Comparison of ENCODE assay signal across 1 cellular context in the genomic region with DNA sequence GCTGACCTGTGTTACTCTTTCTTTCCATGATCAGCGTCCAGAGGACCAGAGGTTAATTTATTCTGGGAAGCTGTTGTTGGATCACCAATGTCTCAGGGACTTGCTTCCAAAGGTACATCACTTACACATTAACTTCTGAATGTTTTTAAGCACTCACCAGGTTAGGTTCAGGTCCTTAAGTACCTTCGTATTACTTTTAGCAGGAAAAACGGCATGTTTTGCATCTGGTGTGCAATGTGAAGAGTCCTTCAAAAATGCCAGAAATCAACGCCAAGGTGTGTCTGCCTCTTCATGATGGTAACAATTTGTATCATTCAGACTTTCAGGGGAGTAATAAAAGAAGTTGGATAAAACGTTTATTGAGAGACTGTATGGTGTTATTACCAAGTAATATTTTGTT.
TF ChIP-seq lines count a peak whose summit lies in the region.

No MANE protein-coding gene starts in this region.

TF ChIP-seq in HepG2, 621 proteins besides CTCF, POLR2A, EP300 and RAD21:
- TF ChIP-seq MAF1 (CRISPR knock-in tag; IDR thresholded peaks at IDR 0.05; ENCODE audit: borderline replicate concordance) (no peak), FOXC1 (CRISPR knock-in tag; IDR thresholded peaks at IDR 0.05; ENCODE audit: borderline replicate concordance) (no peak), RBFOX2 (IDR thresholded peaks at IDR 0.05; ENCODE audit: low read depth, low read length) (peak; percentile 15; the same call in 1 of the 2 replicates), ZNF30 (CRISPR knock-in tag; IDR thresholded peaks at IDR 0.05) (no peak), TAF1 (CRISPR knock-in tag; IDR thresholded peaks at IDR 0.05) (no peak), NONO (IDR thresholded peaks at IDR 0.05) (0 out of 2 replicates have a peak, but pooled peaks have one; percentile 58), NONO (CRISPR knock-in tag; conservative IDR thresholded peaks at IDR 0.05) (no peak), FOXP1 (IDR thresholded peaks at IDR 0.05) (no peak), FOXP1 (CRISPR knock-in tag; IDR thresholded peaks at IDR 0.05) (no peak), RBM22 (optimal IDR thresholded peaks at IDR 0.05; ENCODE audit: low read length) (peak; percentile 51), HES4 (CRISPR knock-in tag; IDR thresholded peaks at IDR 0.05; ENCODE audit: borderline replicate concordance) (no peak)
- TF ChIP-seq, protein P1, sequence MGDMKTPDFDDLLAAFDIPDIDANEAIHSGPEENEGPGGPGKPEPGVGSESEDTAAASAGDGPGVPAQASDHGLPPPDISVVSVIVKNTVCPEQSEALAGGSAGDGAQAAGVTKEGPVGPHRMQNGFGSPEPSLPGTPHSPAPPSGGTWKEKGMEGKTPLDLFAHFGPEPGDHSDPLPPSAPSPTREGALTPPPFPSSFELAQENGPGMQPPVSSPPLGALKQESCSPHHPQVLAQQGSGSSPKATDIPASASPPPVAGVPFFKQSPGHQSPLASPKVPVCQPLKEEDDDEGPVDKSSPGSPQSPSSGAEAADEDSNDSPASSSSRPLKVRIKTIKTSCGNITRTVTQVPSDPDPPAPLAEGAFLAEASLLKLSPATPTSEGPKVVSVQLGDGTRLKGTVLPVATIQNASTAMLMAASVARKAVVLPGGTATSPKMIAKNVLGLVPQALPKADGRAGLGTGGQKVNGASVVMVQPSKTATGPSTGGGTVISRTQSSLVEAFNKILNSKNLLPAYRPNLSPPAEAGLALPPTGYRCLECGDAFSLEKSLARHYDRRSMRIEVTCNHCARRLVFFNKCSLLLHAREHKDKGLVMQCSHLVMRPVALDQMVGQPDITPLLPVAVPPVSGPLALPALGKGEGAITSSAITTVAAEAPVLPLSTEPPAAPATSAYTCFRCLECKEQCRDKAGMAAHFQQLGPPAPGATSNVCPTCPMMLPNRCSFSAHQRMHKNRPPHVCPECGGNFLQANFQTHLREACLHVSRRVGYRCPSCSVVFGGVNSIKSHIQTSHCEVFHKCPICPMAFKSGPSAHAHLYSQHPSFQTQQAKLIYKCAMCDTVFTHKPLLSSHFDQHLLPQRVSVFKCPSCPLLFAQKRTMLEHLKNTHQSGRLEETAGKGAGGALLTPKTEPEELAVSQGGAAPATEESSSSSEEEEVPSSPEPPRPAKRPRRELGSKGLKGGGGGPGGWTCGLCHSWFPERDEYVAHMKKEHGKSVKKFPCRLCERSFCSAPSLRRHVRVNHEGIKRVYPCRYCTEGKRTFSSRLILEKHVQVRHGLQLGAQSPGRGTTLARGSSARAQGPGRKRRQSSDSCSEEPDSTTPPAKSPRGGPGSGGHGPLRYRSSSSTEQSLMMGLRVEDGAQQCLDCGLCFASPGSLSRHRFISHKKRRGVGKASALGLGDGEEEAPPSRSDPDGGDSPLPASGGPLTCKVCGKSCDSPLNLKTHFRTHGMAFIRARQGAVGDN (CRISPR knock-in tag; IDR thresholded peaks at IDR 0.05) = no peak
